25 cellular contexts compared by ENCODE assay signal in genomic region chr6:28205879-28206278, GRCh38.
"Had no signal": no experiment of that assay in that cellular context is flagged by ENCODE, and none has a peak within 500 bp of the region (broad histone marks: within the 10 kb centered on the region; RNA-seq: fewer than 3 reads in every experiment).

No MANE protein-coding gene starts in this region.

- DNase-seq: activated CD4-positive, alpha-beta T cell treated with anti-CD3 and anti-CD28 coated beads for 4 hours; activated CD8-positive, alpha-beta memory T cell treated with anti-CD3 and anti-CD28 coated beads, Interleukin-2, amount 50 U/mL, for 48 hours; activated CD8-positive, alpha-beta T cell treated with anti-CD3 and anti-CD28 coated beads, Interleukin-2, amount 10 ng/mL, durations not matched to agents 7 days and 5 days; activated naive CD4-positive, alpha-beta T cell treated with anti-CD3 and anti-CD28 coated beads, Interleukin-2, amount 50 U/mL, for 16 hours; activated naive CD8-positive, alpha-beta T cell treated with anti-CD3 and anti-CD28 coated beads, Interleukin-2, amount 10 ng/mL, durations not matched to agents 7 days and 5 days; activated T-cell treated with anti-CD3 and anti-CD28 coated beads, Interleukin-2, amount 50 U/mL, for 1 hour; adrenal gland; aorta; caudate nucleus; colonic mucosa; IMR-90; KG1; NCI-H1105 treated with DMSO at 0.1 percent for 48 hours; NCI-H1436 treated with DMSO at 0.1 percent for 48 hours; NCI-H187; NCI-H2081; NCI-H446 treated with DMSO at 0.1 percent for 48 hours; NCI-H524 treated with DMSO at 0.1 percent for 48 hours; NCI-H748 treated with DMSO at 0.1 percent for 48 hours; NK-92 treated with Interleukin-12 subunit alpha and Interleukin-12 subunit beta, amount 100 ng/mL, for 24 hours; OCI-M1; Peyer's patch; Right ventricle myocardium superior; T-cell; WERI-Rb-1 had no signal
